Comparison of ENCODE assay signal across 12 cellular contexts in the genomic region with DNA sequence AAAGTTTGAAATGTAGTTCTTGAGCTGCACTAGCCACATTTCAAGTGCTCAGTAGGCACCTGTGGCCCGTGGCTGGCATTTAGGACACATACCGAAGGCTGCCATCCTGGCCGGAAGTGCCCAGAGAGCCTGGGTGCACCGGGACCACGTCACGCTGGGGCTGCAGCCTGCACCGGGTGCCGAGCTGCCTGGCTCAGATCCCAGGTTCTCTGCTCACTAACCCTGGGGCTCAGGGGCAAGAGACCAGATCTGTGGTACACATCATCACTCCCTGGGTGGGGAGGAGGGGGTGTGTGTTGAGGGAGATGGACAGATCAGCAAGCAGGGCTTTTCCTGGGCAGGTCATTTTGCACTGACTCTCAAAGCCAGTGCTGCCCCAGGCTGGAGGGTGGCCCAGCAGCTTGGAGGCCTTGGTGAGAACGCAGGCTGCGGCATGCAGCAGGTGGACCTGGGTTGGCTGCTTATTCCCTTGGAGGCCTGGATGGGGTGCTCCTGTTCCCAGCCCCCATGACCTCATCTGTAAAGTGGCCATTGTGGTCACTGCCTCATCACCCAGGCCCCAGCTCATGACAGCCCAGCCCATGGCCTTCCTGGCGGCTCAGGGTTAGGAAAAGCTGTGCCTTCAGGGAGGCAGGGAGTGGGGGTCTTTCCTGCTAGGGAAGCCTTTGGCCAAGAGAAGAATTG. TPM values are rescaled to one million over a fixed set of nuclear protein-coding genes. Genes with fewer than 3 reads are reported as not detected.
DNase-seq lines count a peak whose midpoint lies in the region; ATAC-seq and TF ChIP-seq lines count a peak whose summit lies in the region.
"Had no signal": no experiment of that assay in that cellular context is flagged by ENCODE, and none has a peak within 500 bp of the region (broad histone marks: within the 10 kb centered on the region; RNA-seq: fewer than 3 reads in every experiment).

No MANE protein-coding gene starts in this region.

- POLR2A ChIA-PET in SK-N-SH (lab: Yijun Ruan, JAX): interaction anchor here (0.7 kb wide), 2 partner anchors 19 to 23 kb away, joined by 3 read pairs; no protein-coding TSS in a partner anchor

- H3K9me3 ChIP-seq in SK-N-SH: no peaks in the 10 kb centered on the region
- H3K9me3 ChIP-seq in osteoblast (ENCODE audit: low read depth, low read length): no peaks in the 10 kb centered on the region
- H3K9me3 ChIP-seq: BLaER1 treated with 17β-estradiol and CSF1 and Interleukin-3, amounts not matched to agents 10 nM and 100 nM had no signal

- H3K36me3 ChIP-seq in SK-N-SH (replicated peaks in 1 of 2; ENCODE audit: control insufficient read depth in 1 of 2, insufficient read depth in 2 of 2, low read length in 1 of 2): peaks cover 0 to 8% of the 10 kb centered on the region in 2 experiments
- peaks cover 13% of the 10 kb centered on the region for H3K36me3 ChIP-seq in osteoblast (ENCODE audit: insufficient read depth, low read length)

- H2AFZ ChIP-seq in SK-N-SH (ENCODE audit: low read depth) (no peak overlapping the region), osteoblast (ENCODE audit: low read length) (no peak overlapping the region)

- H4K20me1 ChIP-seq in SK-N-SH (ENCODE audit: insufficient read depth) (no peaks in the 10 kb centered on the region), osteoblast (ENCODE audit: insufficient read depth, low read length) (no peaks in the 10 kb centered on the region)

- CTCF ChIA-PET in SK-N-SH (lab: Yijun Ruan, JAX): interaction anchor here (0.8 to 8.1 kb wide), 5 partner anchors 9 to 28 kb away, joined by 3 to 74 read pairs (median 8); no protein-coding TSS in a partner anchor

- H3K4me2 ChIP-seq in SK-N-SH (no peak overlapping the region), osteoblast (ENCODE audit: insufficient read depth, low read length) (no peak overlapping the region)
- H3K4me2 ChIP-seq: BLaER1 treated with 17β-estradiol and CSF1 and Interleukin-3, amounts not matched to agents 10 nM and 100 nM had no signal

- no peak overlapping the region for H3K9ac ChIP-seq in SK-N-SH
- H3K9ac ChIP-seq: BLaER1 treated with 17β-estradiol and CSF1 and Interleukin-3, amounts not matched to agents 10 nM and 100 nM had no signal

- TF ChIP-seq CTCF in SK-N-SH (IDR thresholded peaks at IDR 0.05) (no peak), osteoblast (IDR thresholded peaks at IDR 0.05; ENCODE audit: extremely low read depth, low read depth, low read length) (no peak)

- H3K27me3 ChIP-seq in SK-N-SH (ENCODE audit: insufficient read depth) (no peaks in the 10 kb centered on the region), osteoblast (ENCODE audit: insufficient read depth, low read length) (no peaks in the 10 kb centered on the region)
- H3K27me3 ChIP-seq: BLaER1 treated with 17β-estradiol and CSF1 and Interleukin-3, amounts not matched to agents 10 nM and 100 nM had no signal

- TF ChIP-seq EP300 in SK-N-SH (IDR thresholded peaks at IDR 0.05; ENCODE audit: borderline replicate concordance in 1 of 2, low read depth in 1 of 2, low read length in 1 of 2): no peak

- no peak for TF ChIP-seq RAD21 in SK-N-SH (IDR thresholded peaks at IDR 0.05; ENCODE audit: low read length)

- no peaks in the 10 kb centered on the region for H3K9me2 ChIP-seq in SK-N-SH

- WGBS in SK-N-SH (ENCODE audit: low lambda C conversion rate): 50% methylated on average over 1 of the region's 11 CpGs

- H3K4me3 ChIP-seq in SK-N-SH (ENCODE audit: low read depth in 2 of 2, low read length in 1 of 2) (no peak overlapping the region), osteoblast (ENCODE audit: insufficient read depth, low read length) (no peak overlapping the region)
- H3K4me3 ChIP-seq: BLaER1 treated with 17β-estradiol and CSF1 and Interleukin-3, amounts not matched to agents 10 nM and 100 nM had no signal

- DNase-seq in SK-N-SH: peak; percentile 93
- DNase-seq in M059J (ENCODE audit: low read depth): peak; percentile 62
- DNase-seq in osteoblast (ENCODE audit: insufficient read length, low spot score, missing footprints): peak; percentile 77
- no peak for DNase-seq in cerebellar nuclear complex (lab: John Stamatoyannopoulos, UW)
- DNase-seq: CD4-positive, CD25-positive, alpha-beta regulatory T cell; DMS53; HCEC 1CT had no signal

- H3K4me1 ChIP-seq in SK-N-SH (ENCODE audit: control insufficient read depth in 1 of 2, insufficient read depth in 2 of 2, low read depth in 1 of 2, low read length in 1 of 2) (peaks cover 0 to 36% of the 10 kb centered on the region in 2 experiments; a peak in 1 of 4 replicates), osteoblast (ENCODE audit: insufficient read depth, low read length) (no peaks in the 10 kb centered on the region)
- H3K4me1 ChIP-seq: BLaER1 treated with 17β-estradiol and CSF1 and Interleukin-3, amounts not matched to agents 10 nM and 100 nM had no signal

- no peak; the same call in 1 of the 3 replicates for ATAC-seq in SK-N-SH treated with all-trans-retinoic acid at 6 μM for 48 hours
- no peak for ATAC-seq in HG02798 (IDR thresholded peaks at IDR 0.05; ENCODE audit: poor library complexity, unreplicated experiment)
- ATAC-seq in HG03095 (IDR thresholded peaks at IDR 0.05; ENCODE audit: unreplicated experiment): no peak

- H3K79me2 ChIP-seq in SK-N-SH (ENCODE audit: insufficient read depth) (no peaks in the 10 kb centered on the region), osteoblast (ENCODE audit: insufficient read depth, low read length) (no peaks in the 10 kb centered on the region)

- H3K27ac ChIP-seq in SK-N-SH (ENCODE audit: low read depth in 2 of 2, low read length in 1 of 2) (peak overlapping the region in 1 of 2 experiments; percentile 83; a peak in 2 of 4 replicates), osteoblast (ENCODE audit: low read depth, low read length) (no peak overlapping the region)
- H3K27ac ChIP-seq: 22Rv1; BLaER1 treated with 17β-estradiol and CSF1 and Interleukin-3, amounts not matched to agents 10 nM and 100 nM had no signal

- H3F3A ChIP-seq in SK-N-SH (replicated peaks; ENCODE audit: insufficient read depth): no peaks in the 10 kb centered on the region

TF ChIP-seq in SK-N-SH, 30 proteins besides CTCF, POLR2A, EP300 and RAD21:
- TF ChIP-seq CHD2 (IDR thresholded peaks at IDR 0.05; ENCODE audit: low read length, partially characterized antibody): peak; percentile 42
- TF ChIP-seq SMC3 (IDR thresholded peaks at IDR 0.05; ENCODE audit: low read depth, low read length): 0 out of 2 replicates have a peak, but pooled peaks have one; percentile 1
- no peak for TF ChIP-seq MEF2A (IDR thresholded peaks at IDR 0.05; ENCODE audit: borderline replicate concordance, low read depth)
- peak; percentile 66 for TF ChIP-seq MXI1 (IDR thresholded peaks at IDR 0.05; ENCODE audit: low read depth, low read length)
- TF ChIP-seq GATA2 (CRISPR knock-in tag; IDR thresholded peaks at IDR 0.05): peak; percentile 73
- no peak for TF ChIP-seq YY1 (IDR thresholded peaks at IDR 0.05; ENCODE audit: low read depth)

TF ChIP-seq in SK-N-SH treated with all-trans-retinoic acid at 6 μM for 48 hours, 23 proteins besides CTCF, POLR2A, EP300 and RAD21 (continues in another document):
- TF ChIP-seq, protein P1, sequence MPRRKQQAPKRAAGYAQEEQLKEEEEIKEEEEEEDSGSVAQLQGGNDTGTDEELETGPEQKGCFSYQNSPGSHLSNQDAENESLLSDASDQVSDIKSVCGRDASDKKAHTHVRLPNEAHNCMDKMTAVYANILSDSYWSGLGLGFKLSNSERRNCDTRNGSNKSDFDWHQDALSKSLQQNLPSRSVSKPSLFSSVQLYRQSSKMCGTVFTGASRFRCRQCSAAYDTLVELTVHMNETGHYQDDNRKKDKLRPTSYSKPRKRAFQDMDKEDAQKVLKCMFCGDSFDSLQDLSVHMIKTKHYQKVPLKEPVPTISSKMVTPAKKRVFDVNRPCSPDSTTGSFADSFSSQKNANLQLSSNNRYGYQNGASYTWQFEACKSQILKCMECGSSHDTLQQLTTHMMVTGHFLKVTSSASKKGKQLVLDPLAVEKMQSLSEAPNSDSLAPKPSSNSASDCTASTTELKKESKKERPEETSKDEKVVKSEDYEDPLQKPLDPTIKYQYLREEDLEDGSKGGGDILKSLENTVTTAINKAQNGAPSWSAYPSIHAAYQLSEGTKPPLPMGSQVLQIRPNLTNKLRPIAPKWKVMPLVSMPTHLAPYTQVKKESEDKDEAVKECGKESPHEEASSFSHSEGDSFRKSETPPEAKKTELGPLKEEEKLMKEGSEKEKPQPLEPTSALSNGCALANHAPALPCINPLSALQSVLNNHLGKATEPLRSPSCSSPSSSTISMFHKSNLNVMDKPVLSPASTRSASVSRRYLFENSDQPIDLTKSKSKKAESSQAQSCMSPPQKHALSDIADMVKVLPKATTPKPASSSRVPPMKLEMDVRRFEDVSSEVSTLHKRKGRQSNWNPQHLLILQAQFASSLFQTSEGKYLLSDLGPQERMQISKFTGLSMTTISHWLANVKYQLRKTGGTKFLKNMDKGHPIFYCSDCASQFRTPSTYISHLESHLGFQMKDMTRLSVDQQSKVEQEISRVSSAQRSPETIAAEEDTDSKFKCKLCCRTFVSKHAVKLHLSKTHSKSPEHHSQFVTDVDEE (CRISPR knock-in tag; IDR thresholded peaks at IDR 0.05): no peak
- TF ChIP-seq ISL1 (CRISPR knock-in tag; IDR thresholded peaks at IDR 0.05): no peak
- TF ChIP-seq, protein P2, sequence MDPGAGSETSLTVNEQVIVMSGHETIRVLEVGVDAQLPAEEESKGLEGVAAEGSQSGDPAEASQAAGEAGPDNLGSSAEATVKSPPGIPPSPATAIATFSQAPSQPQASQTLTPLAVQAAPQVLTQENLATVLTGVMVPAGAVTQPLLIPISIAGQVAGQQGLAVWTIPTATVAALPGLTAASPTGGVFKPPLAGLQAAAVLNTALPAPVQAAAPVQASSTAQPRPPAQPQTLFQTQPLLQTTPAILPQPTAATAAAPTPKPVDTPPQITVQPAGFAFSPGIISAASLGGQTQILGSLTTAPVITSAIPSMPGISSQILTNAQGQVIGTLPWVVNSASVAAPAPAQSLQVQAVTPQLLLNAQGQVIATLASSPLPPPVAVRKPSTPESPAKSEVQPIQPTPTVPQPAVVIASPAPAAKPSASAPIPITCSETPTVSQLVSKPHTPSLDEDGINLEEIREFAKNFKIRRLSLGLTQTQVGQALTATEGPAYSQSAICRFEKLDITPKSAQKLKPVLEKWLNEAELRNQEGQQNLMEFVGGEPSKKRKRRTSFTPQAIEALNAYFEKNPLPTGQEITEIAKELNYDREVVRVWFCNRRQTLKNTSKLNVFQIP (CRISPR knock-in tag; IDR thresholded peaks at IDR 0.05; ENCODE audit: borderline replicate concordance, low read depth): no peak
- TF ChIP-seq ZC3H10 (CRISPR knock-in tag; IDR thresholded peaks at IDR 0.05): no peak
- TF ChIP-seq GLIS3 (CRISPR knock-in tag; IDR thresholded peaks at IDR 0.05): no peak
- no peak for TF ChIP-seq PPARA (CRISPR knock-in tag; IDR thresholded peaks at IDR 0.05; ENCODE audit: borderline replicate concordance)

RNA-seq across cellular contexts. Expression of a gene that starts 23.6 kb away (rescaled TPM):
- 3.0 and 8.2 TPM in 2 replicates for polyA plus RNA-seq in SK-N-SH (2012; rRNA removed)
- 2.7 and 5.1 TPM in 2 replicates for polyA plus RNA-seq in SK-N-SH (2012; cell fraction: cytosol; rRNA removed)
- polyA plus RNA-seq in SK-N-SH (2012; cell fraction: nucleus; rRNA removed): 17.3 and 19.4 TPM in 2 replicates
- 9.7 and 13.6 TPM in 2 replicates for total RNA-seq in M059J (2014; rRNA removed; shearing (Covaris generic))
- total RNA-seq in osteoblast: 5.9 and 6.2 TPM in 2 replicates

RNA-seq across cellular contexts. Expression of a gene that starts 39.2 kb away (rescaled TPM):
- polyA plus RNA-seq in SK-N-SH (2012; rRNA removed): 5.5 and 6.0 TPM in 2 replicates
- polyA plus RNA-seq in SK-N-SH (2012; cell fraction: cytosol; rRNA removed): 2.7 and 3.9 TPM in 2 replicates
- polyA plus RNA-seq in SK-N-SH (2012; cell fraction: nucleus; rRNA removed): 12.9 and 13.6 TPM in 2 replicates
- total RNA-seq in M059J (2014; rRNA removed; shearing (Covaris generic)): 5.4 and 8.5 TPM in 2 replicates
- total RNA-seq in osteoblast: 12.7 and 14.1 TPM in 2 replicates

Comparison
In these comparisons a context has a peak if more than half of its experiments do, and no peak if none do; other contexts are left out.
1. DNase-seq: peak in SK-N-SH (single experiment), M059J (single experiment) and osteoblast (single experiment); none in cerebellar nuclear complex (0 of 2).